In genomic region chr9:36402536-36402935, GRCh38 we compare ENCODE assay signal across 18 cellular contexts. TPM values are rescaled to one million over a fixed set of nuclear protein-coding genes. Genes with fewer than 3 reads are reported as not detected.
DNase-seq lines count a peak whose midpoint lies in the region; ATAC-seq and TF ChIP-seq lines count a peak whose summit lies in the region.
"Had no signal": no experiment of that assay in that cellular context is flagged by ENCODE, and none has a peak within 500 bp of the region (broad histone marks: within the 10 kb centered on the region; RNA-seq: fewer than 3 reads in every experiment).

No MANE protein-coding gene starts in this region.

- TF ChIP-seq CTCF in VCaP (conservative IDR thresholded peaks at IDR 0.05), result no peak
- no peak for TF ChIP-seq CTCF in endothelial cell (IDR thresholded peaks at IDR 0.05; ENCODE audit: unreplicated experiment)
- TF ChIP-seq CTCF in progenitor cell of endocrine pancreas (IDR thresholded peaks at IDR 0.05; ENCODE audit: unreplicated experiment), result no peak

- ATAC-seq in activated CD8-positive, alpha-beta memory T cell treated with anti-CD3 and anti-CD28 coated beads, Interleukin-2, amount 10 ng/mL, durations not matched to agents 7 days and 5 days, result no peak
- ATAC-seq in GM19395 (IDR thresholded peaks at IDR 0.05; ENCODE audit: unreplicated experiment), result no peak
- ATAC-seq: A549, left ventricle myocardium superior had no signal

- H3K9me3 Mint-ChIP-seq in activated CD8-positive, alpha-beta memory T cell treated with anti-CD3 and anti-CD28 coated beads, Interleukin-2, amount 10 ng/mL, durations not matched to agents 7 days and 5 days (ENCODE audit: low read depth), result no peaks in the 10 kb centered on the region
- H3K9me3 Mint-ChIP-seq in endothelial cell (ENCODE audit: unreplicated experiment), result no peaks in the 10 kb centered on the region
- peaks cover 3% of the 10 kb centered on the region for H3K9me3 Mint-ChIP-seq in progenitor cell of endocrine pancreas (ENCODE audit: low read depth)
- H3K9me3 Mint-ChIP-seq: activated naive CD8-positive, alpha-beta T cell treated with anti-CD3 and anti-CD28 coated beads, Interleukin-2, amount 10 ng/mL, durations not matched to agents 7 days and 5 days; stimulated activated naive CD8-positive, alpha-beta T cell treated with anti-CD3 and anti-CD28 coated beads, Interleukin-15, Interleukin-2, amounts not matched to agents 100 ng/mL and 50 ng/mL, for 24 hours had no signal

- DNase-seq in activated CD8-positive, alpha-beta memory T cell treated with anti-CD3 and anti-CD28 coated beads, Interleukin-2, amount 10 ng/mL, durations not matched to agents 7 days and 5 days, result no peak
- DNase-seq in activated CD8-positive, alpha-beta memory T cell treated with anti-CD3 and anti-CD28 coated beads for 24 hours, result no peak
- DNase-seq in endothelial cell (ENCODE audit: low spot score) (no peak), progenitor cell of endocrine pancreas (ENCODE audit: low spot score, unreplicated experiment) (no peak), NCI-H226 (no peak), SW 1271 (lab: John Stamatoyannopoulos, UW) (no peak)
- DNase-seq: activated naive CD8-positive, alpha-beta T cell treated with anti-CD3 and anti-CD28 coated beads, Interleukin-2, amount 10 ng/mL, durations not matched to agents 7 days and 5 days; cerebellar nuclear complex; foreskin fibroblast; left ventricle myocardium superior; MV-4-11; NCI-H69; uterus had no signal

- CTCF ChIA-PET in activated CD8-positive, alpha-beta memory T cell treated with anti-CD3 and anti-CD28 coated beads, Interleukin-2, amount 10 ng/mL, durations not matched to agents 7 days and 5 days (lab: Charles Lee), result interaction anchor here (0.5 to 1.1 kb wide), 5 partner anchors 43 to 181 kb away, joined by 3 to 4 read pairs (median 3); no protein-coding TSS in a partner anchor

- peaks cover 31% of the 10 kb centered on the region for H3K4me1 Mint-ChIP-seq in activated CD8-positive, alpha-beta memory T cell treated with anti-CD3 and anti-CD28 coated beads, Interleukin-2, amount 10 ng/mL, durations not matched to agents 7 days and 5 days
- peaks cover 16% of the 10 kb centered on the region for H3K4me1 Mint-ChIP-seq in endothelial cell (ENCODE audit: unreplicated experiment)
- H3K4me1 Mint-ChIP-seq in progenitor cell of endocrine pancreas (ENCODE audit: low read depth), result peaks cover 28% of the 10 kb centered on the region

- no peak overlapping the region for H3K4me3 Mint-ChIP-seq in activated CD8-positive, alpha-beta memory T cell treated with anti-CD3 and anti-CD28 coated beads, Interleukin-2, amount 10 ng/mL, durations not matched to agents 7 days and 5 days
- H3K4me3 Mint-ChIP-seq in endothelial cell (ENCODE audit: unreplicated experiment) (no peak overlapping the region), progenitor cell of endocrine pancreas (ENCODE audit: low read depth) (no peak overlapping the region)
- H3K4me3 Mint-ChIP-seq: activated naive CD8-positive, alpha-beta T cell treated with anti-CD3 and anti-CD28 coated beads, Interleukin-2, amount 10 ng/mL, durations not matched to agents 7 days and 5 days; stimulated activated naive CD8-positive, alpha-beta T cell treated with anti-CD3 and anti-CD28 coated beads, Interleukin-15, Interleukin-2, amounts not matched to agents 100 ng/mL and 50 ng/mL, for 24 hours had no signal

- H3K27me3 Mint-ChIP-seq in activated CD8-positive, alpha-beta memory T cell treated with anti-CD3 and anti-CD28 coated beads, Interleukin-2, amount 10 ng/mL, durations not matched to agents 7 days and 5 days, result no peaks in the 10 kb centered on the region
- H3K27me3 Mint-ChIP-seq in endothelial cell (ENCODE audit: unreplicated experiment) (peaks cover 9% of the 10 kb centered on the region), progenitor cell of endocrine pancreas (no peaks in the 10 kb centered on the region)
- H3K27me3 Mint-ChIP-seq: activated naive CD8-positive, alpha-beta T cell treated with anti-CD3 and anti-CD28 coated beads, Interleukin-2, amount 10 ng/mL, durations not matched to agents 7 days and 5 days; stimulated activated naive CD8-positive, alpha-beta T cell treated with anti-CD3 and anti-CD28 coated beads, Interleukin-15, Interleukin-2, amounts not matched to agents 100 ng/mL and 50 ng/mL, for 24 hours had no signal

- H3K36me3 Mint-ChIP-seq in activated CD8-positive, alpha-beta memory T cell treated with anti-CD3 and anti-CD28 coated beads, Interleukin-2, amount 10 ng/mL, durations not matched to agents 7 days and 5 days, result peaks cover 14% of the 10 kb centered on the region
- H3K36me3 Mint-ChIP-seq in endothelial cell (ENCODE audit: low read depth, unreplicated experiment) (peaks cover 10% of the 10 kb centered on the region), progenitor cell of endocrine pancreas (ENCODE audit: insufficient read depth) (peaks cover 9% of the 10 kb centered on the region)

- peak overlapping the region; percentile 36 for H3K27ac Mint-ChIP-seq in activated CD8-positive, alpha-beta memory T cell treated with anti-CD3 and anti-CD28 coated beads, Interleukin-2, amount 10 ng/mL, durations not matched to agents 7 days and 5 days
- H3K27ac Mint-ChIP-seq in endothelial cell (ENCODE audit: unreplicated experiment) (peak overlapping the region; percentile 22), progenitor cell of endocrine pancreas (peak overlapping the region; percentile 83)
- H3K27ac Mint-ChIP-seq: activated naive CD8-positive, alpha-beta T cell treated with anti-CD3 and anti-CD28 coated beads, Interleukin-2, amount 10 ng/mL, durations not matched to agents 7 days and 5 days; stimulated activated naive CD8-positive, alpha-beta T cell treated with anti-CD3 and anti-CD28 coated beads, Interleukin-15, Interleukin-2, amounts not matched to agents 100 ng/mL and 50 ng/mL, for 24 hours had no signal

- peak overlapping the region; percentile 94 for H3K27ac ChIP-seq in VCaP
- H3K27ac ChIP-seq: SJSA1 had no signal

RNA-seq across cellular contexts. Expression of gene RNF38, which starts 2.5 kb away (rescaled TPM):
- total RNA-seq in activated CD8-positive, alpha-beta memory T cell treated with anti-CD3 and anti-CD28 coated beads, Interleukin-2, amount 10 ng/mL, durations not matched to agents 7 days and 5 days, result 10 to 100 TPM; 41.4 to 51.9 TPM
- 71.1 TPM for total RNA-seq in endothelial cell (ENCODE audit: unreplicated experiment)
- 64.7 and 68.3 TPM in 2 replicates for total RNA-seq in progenitor cell of endocrine pancreas

Comparison
In these comparisons a context has a peak if more than half of its experiments do, and no peak if none do; other contexts are left out.
1. H3K27ac Mint-ChIP-seq: peak in every context shown above with its lines; median percentile 83 in progenitor cell of endocrine pancreas; 36 in activated CD8-positive, alpha-beta memory T cell treated with anti-CD3 and anti-CD28 coated beads, Interleukin-2, amount 10 ng/mL, durations not matched to agents 7 days and 5 days; 22 in endothelial cell.